In genomic region chr6:149359439-149359838, GRCh38 we compare ENCODE assay signal across 1 cellular context.
TF ChIP-seq lines count a peak whose summit lies in the region.

No MANE protein-coding gene starts in this region.

TF ChIP-seq in GM23338, 12 proteins besides CTCF, POLR2A, EP300 and RAD21:
- no peak for TF ChIP-seq ZNF462 (CRISPR knock-in tag; IDR thresholded peaks at IDR 0.05)
- TF ChIP-seq POLR2AphosphoS5 (IDR thresholded peaks at IDR 0.05; ENCODE audit: low read depth), result no peak
- no peak for TF ChIP-seq ZNF331 (CRISPR knock-in tag; IDR thresholded peaks at IDR 0.05; ENCODE audit: low read depth)
- TF ChIP-seq, protein P1, sequence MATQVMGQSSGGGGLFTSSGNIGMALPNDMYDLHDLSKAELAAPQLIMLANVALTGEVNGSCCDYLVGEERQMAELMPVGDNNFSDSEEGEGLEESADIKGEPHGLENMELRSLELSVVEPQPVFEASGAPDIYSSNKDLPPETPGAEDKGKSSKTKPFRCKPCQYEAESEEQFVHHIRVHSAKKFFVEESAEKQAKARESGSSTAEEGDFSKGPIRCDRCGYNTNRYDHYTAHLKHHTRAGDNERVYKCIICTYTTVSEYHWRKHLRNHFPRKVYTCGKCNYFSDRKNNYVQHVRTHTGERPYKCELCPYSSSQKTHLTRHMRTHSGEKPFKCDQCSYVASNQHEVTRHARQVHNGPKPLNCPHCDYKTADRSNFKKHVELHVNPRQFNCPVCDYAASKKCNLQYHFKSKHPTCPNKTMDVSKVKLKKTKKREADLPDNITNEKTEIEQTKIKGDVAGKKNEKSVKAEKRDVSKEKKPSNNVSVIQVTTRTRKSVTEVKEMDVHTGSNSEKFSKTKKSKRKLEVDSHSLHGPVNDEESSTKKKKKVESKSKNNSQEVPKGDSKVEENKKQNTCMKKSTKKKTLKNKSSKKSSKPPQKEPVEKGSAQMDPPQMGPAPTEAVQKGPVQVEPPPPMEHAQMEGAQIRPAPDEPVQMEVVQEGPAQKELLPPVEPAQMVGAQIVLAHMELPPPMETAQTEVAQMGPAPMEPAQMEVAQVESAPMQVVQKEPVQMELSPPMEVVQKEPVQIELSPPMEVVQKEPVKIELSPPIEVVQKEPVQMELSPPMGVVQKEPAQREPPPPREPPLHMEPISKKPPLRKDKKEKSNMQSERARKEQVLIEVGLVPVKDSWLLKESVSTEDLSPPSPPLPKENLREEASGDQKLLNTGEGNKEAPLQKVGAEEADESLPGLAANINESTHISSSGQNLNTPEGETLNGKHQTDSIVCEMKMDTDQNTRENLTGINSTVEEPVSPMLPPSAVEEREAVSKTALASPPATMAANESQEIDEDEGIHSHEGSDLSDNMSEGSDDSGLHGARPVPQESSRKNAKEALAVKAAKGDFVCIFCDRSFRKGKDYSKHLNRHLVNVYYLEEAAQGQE (IDR thresholded peaks at IDR 0.05; ENCODE audit: unreplicated experiment), result no peak
- no peak for TF ChIP-seq ZNF114 (CRISPR knock-in tag; IDR thresholded peaks at IDR 0.05)
- no peak for TF ChIP-seq CREB1 (CRISPR knock-in tag; IDR thresholded peaks at IDR 0.05; ENCODE audit: low read depth)
- TF ChIP-seq STAT1 (IDR thresholded peaks at IDR 0.05; ENCODE audit: unreplicated experiment), result no peak
- TF ChIP-seq EZH2 (IDR thresholded peaks at IDR 0.05; ENCODE audit: low read depth, unreplicated experiment), result no peak
- TF ChIP-seq JUNB (IDR thresholded peaks at IDR 0.05; ENCODE audit: unreplicated experiment), result no peak
- no peak for TF ChIP-seq ETS1 (IDR thresholded peaks at IDR 0.05)
- no peak for TF ChIP-seq EZH2phosphoT487 (IDR thresholded peaks at IDR 0.05; ENCODE audit: unreplicated experiment)
- TF ChIP-seq NANOG (IDR thresholded peaks at IDR 0.05; ENCODE audit: borderline replicate concordance), result no peak
